In genomic region chr3:44861412-44862220, GRCh38 we compare ENCODE assay signal across 1 cellular context.
TF ChIP-seq lines count a peak whose summit lies in the region.

TSS of gene TMEM42 (plus strand) at chr3:44861912. CDS start at chr3:44861925, 13 bp downstream.

TF ChIP-seq in HepG2, 621 proteins besides CTCF, POLR2A, EP300 and RAD21 (continued from another document and continues in another):
- TF ChIP-seq NFRKB (IDR thresholded peaks at IDR 0.05), result no peak
- TF ChIP-seq ATF7-NPFF (CRISPR knock-in tag; IDR thresholded peaks at IDR 0.05; ENCODE audit: low read depth), result peak; percentile 40; the same call in 1 of the 2 replicates
- no peak for TF ChIP-seq ZXDC (CRISPR knock-in tag; IDR thresholded peaks at IDR 0.05)
- TF ChIP-seq PAWR (CRISPR knock-in tag; IDR thresholded peaks at IDR 0.05; ENCODE audit: borderline replicate concordance), result no peak; the same call in 1 of the 2 replicates
- no peak; the same call in 1 of the 2 replicates for TF ChIP-seq ZNF619 (CRISPR knock-in tag; IDR thresholded peaks at IDR 0.05)
- TF ChIP-seq UBTF (CRISPR knock-in tag; IDR thresholded peaks at IDR 0.05), result peak; percentile 65
- TF ChIP-seq ZNF660 (CRISPR knock-in tag; IDR thresholded peaks at IDR 0.05; ENCODE audit: borderline replicate concordance, low read depth), result no peak
- no peak for TF ChIP-seq MLLT10 (CRISPR knock-in tag; IDR thresholded peaks at IDR 0.05)
- peak; percentile 37 to 67; a peak in 3 of 4 replicates for TF ChIP-seq HMGXB4 (CRISPR knock-in tag; IDR thresholded peaks at IDR 0.05; ENCODE audit: borderline replicate concordance in 1 of 2, low read depth in 1 of 2)
- peak; percentile 91 for TF ChIP-seq CREB1 (IDR thresholded peaks at IDR 0.05)
- peak; percentile 86 for TF ChIP-seq CREB1 (CRISPR knock-in tag; IDR thresholded peaks at IDR 0.05)
- TF ChIP-seq SALL1 (CRISPR knock-in tag; IDR thresholded peaks at IDR 0.05), result peak; percentile 68
- no peak for TF ChIP-seq ZNF772 (CRISPR knock-in tag; IDR thresholded peaks at IDR 0.05)
- 0 out of 2 replicates have a peak, but pooled peaks have one; percentile 12 for TF ChIP-seq ATF3 (CRISPR knock-in tag; IDR thresholded peaks at IDR 0.05)
- TF ChIP-seq RNF2 (conservative IDR thresholded peaks at IDR 0.05; ENCODE audit: low read depth), result peak; percentile 94
- TF ChIP-seq ZNF503 (CRISPR knock-in tag; IDR thresholded peaks at IDR 0.05), result 0 out of 2 replicates have a peak, but pooled peaks have one; percentile 41
- peak; percentile 78 for TF ChIP-seq SPEN (CRISPR knock-in tag; IDR thresholded peaks at IDR 0.05; ENCODE audit: low read depth)
- TF ChIP-seq AKAP8 (CRISPR knock-in tag; IDR thresholded peaks at IDR 0.05), result 0 out of 2 replicates have a peak, but pooled peaks have one; percentile 29
- peak; percentile 34; the same call in 1 of the 2 replicates for TF ChIP-seq ZSCAN25 (CRISPR knock-in tag; IDR thresholded peaks at IDR 0.05)
- no peak for TF ChIP-seq ZBTB8A (CRISPR knock-in tag; IDR thresholded peaks at IDR 0.05; ENCODE audit: borderline replicate concordance, low read depth)
- no peak for TF ChIP-seq PLRG1 (conservative IDR thresholded peaks at IDR 0.05)
- TF ChIP-seq DPF2 (CRISPR knock-in tag; IDR thresholded peaks at IDR 0.05; ENCODE audit: borderline replicate concordance, low read depth), result no peak
- TF ChIP-seq BRD4 (CRISPR knock-in tag; IDR thresholded peaks at IDR 0.05), result no peak; the same call in 1 of the 2 replicates
- TF ChIP-seq POGK (CRISPR knock-in tag; conservative IDR thresholded peaks at IDR 0.05), result no peak
- TF ChIP-seq ZNF142 (CRISPR knock-in tag; IDR thresholded peaks at IDR 0.05), result peak; percentile 62; the same call in 1 of the 2 replicates
- no peak for TF ChIP-seq PRDM15 (CRISPR knock-in tag; IDR thresholded peaks at IDR 0.05)
- peak; percentile 91 for TF ChIP-seq ZNF563 (CRISPR knock-in tag; IDR thresholded peaks at IDR 0.05)
- 0 out of 2 replicates have a peak, but pooled peaks have one; percentile 76 for TF ChIP-seq KLF13 (CRISPR knock-in tag; IDR thresholded peaks at IDR 0.05)
- TF ChIP-seq NR2C2 (CRISPR knock-in tag; IDR thresholded peaks at IDR 0.05; ENCODE audit: borderline replicate concordance), result no peak; the same call in 1 of the 2 replicates
- peak; percentile 50; the same call in 1 of the 2 replicates for TF ChIP-seq REPIN1 (CRISPR knock-in tag; IDR thresholded peaks at IDR 0.05; ENCODE audit: borderline replicate concordance, low read depth)
- TF ChIP-seq SNAPC2 (CRISPR knock-in tag; IDR thresholded peaks at IDR 0.05), result no peak
- peak; percentile 45 for TF ChIP-seq ERF (CRISPR knock-in tag; IDR thresholded peaks at IDR 0.05)
- TF ChIP-seq ZFP36L2 (CRISPR knock-in tag; IDR thresholded peaks at IDR 0.05), result no peak
- TF ChIP-seq GATAD2A (CRISPR knock-in tag; IDR thresholded peaks at IDR 0.05), result 0 out of 2 replicates have a peak, but pooled peaks have one; percentile 33
- peak; percentile 68; the same call in 1 of the 2 replicates for TF ChIP-seq BCL3 (CRISPR knock-in tag; IDR thresholded peaks at IDR 0.05)
- TF ChIP-seq MED8 (CRISPR knock-in tag; IDR thresholded peaks at IDR 0.05; ENCODE audit: insufficient replicate concordance), result no peak
- no peak for TF ChIP-seq ZNF253 (CRISPR knock-in tag; IDR thresholded peaks at IDR 0.05; ENCODE audit: borderline replicate concordance)
